Comparison of ENCODE assay signal across 15 cellular contexts in genomic region chr11:96147186-96147585, GRCh38.
"Had no signal": no experiment of that assay in that cellular context is flagged by ENCODE, and none has a peak within 500 bp of the region (broad histone marks: within the 10 kb centered on the region; RNA-seq: fewer than 3 reads in every experiment).

No MANE protein-coding gene starts in this region.

- H3K4me3 ChIP-seq: adrenal gland, body of pancreas, esophagus squamous epithelium, sigmoid colon, stomach, thoracic aorta had no signal

- H3K9me3 ChIP-seq: adrenal gland, body of pancreas, esophagus squamous epithelium, sigmoid colon, stomach, thoracic aorta had no signal

- H3K4me1 ChIP-seq: body of pancreas had no signal

- H3K36me3 ChIP-seq: adrenal gland, esophagus squamous epithelium, sigmoid colon, stomach, thoracic aorta had no signal

- H3K27ac ChIP-seq: adrenal gland, body of pancreas, esophagus squamous epithelium, sigmoid colon, stomach, thoracic aorta had no signal

- H3K27me3 ChIP-seq: adrenal gland, body of pancreas, esophagus squamous epithelium, sigmoid colon, stomach had no signal

- ATAC-seq: body of pancreas, natural killer cell had no signal

- DNase-seq: activated CD4-positive, alpha-beta T cell treated with anti-CD3 and anti-CD28 coated beads for 1 hour; activated CD4-positive, alpha-beta T cell treated with anti-CD3 and anti-CD28 coated beads, Interleukin-2, amount 50 U/mL, for 48 hours; adrenal gland; body of pancreas; endodermal cell; esophagus squamous epithelium; foreskin melanocyte; head of caudate nucleus; natural killer cell; sigmoid colon; stimulated activated CD4-positive, alpha-beta T cell treated with anti-CD3 and anti-CD28 coated beads, Interleukin-15, amount 100 ng/mL, for 24 hours; stimulated activated CD4-positive, alpha-beta T cell treated with anti-CD3 and anti-CD28 coated beads, Interleukin-4, amount 100 ng/mL, for 24 hours; stomach; T-helper 9 cell had no signal
